24 cellular contexts compared by ENCODE assay signal in genomic region chr4:118171381-118171780, GRCh38.
"Had no signal": no experiment of that assay in that cellular context is flagged by ENCODE, and none has a peak within 500 bp of the region (broad histone marks: within the 10 kb centered on the region; RNA-seq: fewer than 3 reads in every experiment).

No MANE protein-coding gene starts in this region.

- H3K4me1 Mint-ChIP-seq: central memory CD8-positive, alpha-beta T cell; naive B cell; stimulated activated naive B cell treated with anti-CD40 and anti-IgM and Interleukin-4, amounts not matched to agents 10 μg/mL and 1 μg/mL and 100 μg/mL, for 72 hours had no signal

- H3K27ac Mint-ChIP-seq: activated naive CD4-positive, alpha-beta T cell treated with anti-CD3 and anti-CD28 coated beads, Interleukin-2, amount 50 U/mL, for 72 hours; activated T-helper 2 cell treated with anti-CD3 and anti-CD28 coated beads, Interferon-gamma antibody, Interleukin-2, Interleukin-4, amounts not matched to agents 10 μg/mL and 5 μg/mL and 100 μg/mL, durations not matched to agents 14 hours and 24 hours and 36 hours; mesothelial cell of epicardium; naive B cell; stimulated activated naive B cell treated with anti-CD40 and anti-IgM and Interleukin-4, amounts not matched to agents 10 μg/mL and 1 μg/mL and 100 μg/mL, for 72 hours had no signal

- H3K4me1 ChIP-seq: esophagus squamous epithelium, gastrocnemius medialis, right atrium auricular region, tibial nerve had no signal

- H3K79me2 ChIP-seq: hepatocyte had no signal

- H3K9me3 Mint-ChIP-seq: activated naive CD4-positive, alpha-beta T cell treated with anti-CD3 and anti-CD28 coated beads, Interleukin-2, amount 50 U/mL, for 72 hours; central memory CD8-positive, alpha-beta T cell had no signal

- H3K9me3 ChIP-seq: gastrocnemius medialis had no signal

- H3K4me3 ChIP-seq: esophagus squamous epithelium, gastrocnemius medialis, hepatocyte, right atrium auricular region, smooth muscle cell, tibial nerve had no signal

- H3K36me3 Mint-ChIP-seq: activated naive CD4-positive, alpha-beta T cell treated with anti-CD3 and anti-CD28 coated beads, Interleukin-2, amount 50 U/mL, for 72 hours; mesothelial cell of epicardium; naive B cell; stimulated activated naive B cell treated with anti-CD40 and anti-IgM and Interleukin-4, amounts not matched to agents 10 μg/mL and 1 μg/mL and 100 μg/mL, for 72 hours had no signal

- H3K27me3 ChIP-seq: esophagus squamous epithelium, gastrocnemius medialis, hepatocyte, right atrium auricular region, tibial nerve had no signal

- H3K4me2 ChIP-seq: hepatocyte, smooth muscle cell had no signal

- DNase-seq: activated CD4-positive, alpha-beta T cell treated with anti-CD3 and anti-CD28 coated beads for 48 hours; activated CD4-positive, alpha-beta T cell treated with anti-CD3 and anti-CD28 coated beads, Interleukin-2, amount 50 U/mL, for 48 hours; activated T-cell treated with anti-CD3 and anti-CD28 coated beads, Interleukin-2, amount 50 U/mL, for 4 hours; anterior cingulate cortex; dermis blood vessel endothelial cell; effector CD4-positive, alpha-beta T cell; esophagus squamous epithelium; gastrocnemius medialis; left cardiac atrium; left ventricle myocardium superior; naive B cell; nucleus accumbens; stimulated activated CD4-positive, alpha-beta T cell treated with anti-CD3 and anti-CD28 coated beads, Interleukin-1b, Interleukin-23, amount 100 ng/mL, for 48 hours; stimulated activated naive B cell treated with anti-CD40 and anti-IgM and Interleukin-4, amounts not matched to agents 10 μg/mL and 1 μg/mL and 100 μg/mL, for 72 hours; T-helper 1 cell had no signal

- H3K36me3 ChIP-seq: esophagus squamous epithelium, gastrocnemius medialis, right atrium auricular region, tibial nerve had no signal

- H2AFZ ChIP-seq: hepatocyte had no signal

- H3K4me3 Mint-ChIP-seq: activated T-cell treated with anti-CD3 and anti-CD28 coated beads, Interleukin-2, amount 50 U/mL, for 4 hours; central memory CD8-positive, alpha-beta T cell; mesothelial cell of epicardium; naive B cell; stimulated activated naive B cell treated with anti-CD40 and anti-IgM and Interleukin-4, amounts not matched to agents 10 μg/mL and 1 μg/mL and 100 μg/mL, for 72 hours had no signal

- H3K27ac ChIP-seq: epithelial cell of prostate, esophagus squamous epithelium, gastrocnemius medialis, hepatocyte, right atrium auricular region, tibial nerve had no signal

- ATAC-seq: activated naive CD4-positive, alpha-beta T cell treated with anti-CD3 and anti-CD28 coated beads, Interleukin-2, amount 50 U/mL, for 72 hours; activated T-cell treated with anti-CD3 and anti-CD28 coated beads, Interleukin-2, amount 50 U/mL, for 4 hours; gastrocnemius medialis; left cardiac atrium; left ventricle myocardium superior; stimulated activated naive B cell treated with anti-CD40 and anti-IgM and Interleukin-4, amounts not matched to agents 10 μg/mL and 1 μg/mL and 100 μg/mL, for 72 hours had no signal

- H3K27me3 Mint-ChIP-seq: central memory CD8-positive, alpha-beta T cell; stimulated activated naive B cell treated with anti-CD40 and anti-IgM and Interleukin-4, amounts not matched to agents 10 μg/mL and 1 μg/mL and 100 μg/mL, for 72 hours had no signal
